In the genomic region with DNA sequence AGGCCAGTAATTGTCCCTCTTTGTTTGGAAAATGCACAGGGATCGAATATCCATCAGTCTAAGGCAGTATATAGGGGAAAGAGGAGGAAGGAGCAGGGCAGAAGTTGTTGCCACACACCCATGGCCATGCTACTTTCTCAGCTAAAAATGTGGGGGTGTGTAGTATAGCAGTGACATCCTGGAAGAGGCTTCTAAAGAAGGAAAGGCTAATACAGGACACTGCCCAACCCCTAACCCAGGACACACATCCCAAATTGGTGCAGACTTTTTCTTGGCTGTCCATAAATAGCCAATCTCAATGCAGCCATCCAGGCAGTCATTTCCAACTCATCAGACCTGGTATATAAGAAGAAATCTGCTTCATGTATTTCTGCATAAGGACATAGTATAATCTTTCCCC, we compare ENCODE assay signal across 30 cellular contexts. TPM values are rescaled to one million over a fixed set of nuclear protein-coding genes. Genes with fewer than 3 reads are reported as not detected.
"Had no signal": no experiment of that assay in that cellular context is flagged by ENCODE, and none has a peak within 500 bp of the region (broad histone marks: within the 10 kb centered on the region; RNA-seq: fewer than 3 reads in every experiment).

No MANE protein-coding gene starts in this region.

- H3K4me3 Mint-ChIP-seq: T-cell had no signal

- H3K27ac ChIP-seq: KMS-11, PC-9, SK-N-MC had no signal

- H3K4me1 Mint-ChIP-seq: T-cell had no signal

- ATAC-seq: Panc1, SK-N-SH treated with all-trans-retinoic acid at 6 μM for 48 hours, T-cell had no signal

- H3K4me2 ChIP-seq: KMS-11, PC-9 had no signal

- H2AFZ ChIP-seq: PC-9 had no signal

- DNase-seq: Karpas-422, MM.1S, MV-4-11, NCI-H1092, NCI-H1105, NCI-H1417 treated with DMSO at 0.1 percent for 48 hours, NCI-H1436 treated with DMSO at 0.1 percent for 48 hours, NCI-H1694 treated with DMSO at 0.1 percent for 48 hours, NCI-H187 treated with DMSO at 0.1 percent for 48 hours, NCI-H2029, NCI-H2081, NCI-H2227 treated with DMSO at 0.1 percent for 48 hours, NCI-H345, NCI-H446, NCI-H510A treated with DMSO at 0.1 percent for 48 hours, NCI-H524 treated with DMSO at 0.1 percent for 48 hours, NCI-H526 treated with DMSO at 0.1 percent for 48 hours, NCI-H774, PC-9, Right ventricle myocardium superior, SHP77 treated with DMSO at 0.1 percent for 48 hours, T-cell had no signal

- H3K27me3 Mint-ChIP-seq: T-cell had no signal

- H3K9me3 Mint-ChIP-seq: T-cell had no signal

- H3K4me3 ChIP-seq: PC-9, SK-N-MC had no signal

- H3K9ac ChIP-seq: KMS-11 had no signal

- H3K27ac Mint-ChIP-seq: T-cell had no signal

- H3K36me3 Mint-ChIP-seq: T-cell had no signal

RNA-seq across cellular contexts. Expression of a gene that starts 33.1 kb away (rescaled TPM):
- total RNA-seq: LHCN-M2, NCI-H460, OCI-LY7, RPMI7951 had no signal
